19 cellular contexts compared by ENCODE assay signal in genomic region chr11:105699203-105699602, GRCh38.
DNase-seq lines count a peak whose midpoint lies in the region; ATAC-seq and TF ChIP-seq lines count a peak whose summit lies in the region.
"Had no signal": no experiment of that assay in that cellular context is flagged by ENCODE, and none has a peak within 500 bp of the region (broad histone marks: within the 10 kb centered on the region; RNA-seq: fewer than 3 reads in every experiment).

No MANE protein-coding gene starts in this region.

- intact Hi-C loops in lower leg skin (cut with DNase I; ENCODE audit: low total_unique reads), result no loop called here

- DNase-seq in RPMI8226 (peak; percentile 57), NCI-H774 (lab: John Stamatoyannopoulos, UW) (no peak), NOMO-1 treated with DMSO at 0.1 percent for 48 hours (lab: John Stamatoyannopoulos, UW; ENCODE audit: unreplicated experiment) (no peak), lower leg skin (ENCODE audit: low spot score in 2 of 2) (no peak)
- DNase-seq: DMS79 treated with DMSO at 0.1 percent for 48 hours, GDM1, HCEC 1CT, KG1, NCI-H1092, NCI-H146, NCI-H748 treated with DMSO at 0.1 percent for 48 hours had no signal

- TF ChIP-seq CTCF in lower leg skin (IDR thresholded peaks at IDR 0.05), result no peak

- TF ChIP-seq POLR2A in lower leg skin (IDR thresholded peaks at IDR 0.05), result no peak

- no peak overlapping the region for H3K4me3 ChIP-seq in lower leg skin (ENCODE audit: low read depth, poor library complexity, severe bottlenecking)
- H3K4me3 ChIP-seq: A549 had no signal

- WGBS in lower leg skin, 2 donors, result 23 to 30% methylated on average over 3 of the region's 3 CpGs

- ATAC-seq in GM18870 (IDR thresholded peaks at IDR 0.05; ENCODE audit: unreplicated experiment) (peak; percentile 46), GM21423 (IDR thresholded peaks at IDR 0.05; ENCODE audit: unreplicated experiment) (peak; percentile 43), HG03196 (IDR thresholded peaks at IDR 0.05; ENCODE audit: unreplicated experiment) (peak; percentile 54), HG03457 (IDR thresholded peaks at IDR 0.05; ENCODE audit: unreplicated experiment) (no peak)
- ATAC-seq: A549, HepG2, Panc1, Right ventricle myocardium inferior had no signal
